Comparison of ENCODE assay signal across 9 cellular contexts in the genomic region with DNA sequence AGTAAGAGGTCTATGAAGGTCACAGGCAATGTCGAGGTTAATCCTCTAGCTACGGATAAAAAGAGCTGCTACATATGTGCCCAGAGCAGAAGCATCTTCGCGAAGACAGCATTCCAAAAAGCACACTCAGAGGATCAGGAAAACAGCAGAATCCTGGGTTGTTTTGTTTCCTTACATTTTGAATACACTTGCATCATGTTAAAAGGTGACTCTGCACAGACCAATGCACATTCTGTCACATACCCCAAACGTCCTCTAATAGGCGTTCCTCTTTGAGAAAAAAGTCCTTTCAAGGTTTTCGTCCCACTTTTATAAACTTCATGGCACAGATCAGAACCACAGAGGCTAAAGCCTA. TPM values are rescaled to one million over a fixed set of nuclear protein-coding genes. Genes with fewer than 3 reads are reported as not detected.
DNase-seq lines count a peak whose midpoint lies in the region; ATAC-seq and TF ChIP-seq lines count a peak whose summit lies in the region.
"Had no signal": no experiment of that assay in that cellular context is flagged by ENCODE, and none has a peak within 500 bp of the region (broad histone marks: within the 10 kb centered on the region; RNA-seq: fewer than 3 reads in every experiment).

No MANE protein-coding gene starts in this region.

- TSS peak; percentile 60 for BruUV-seq in Calu3 (replicated peaks; lab: Mats Ljungman, UMichigan)

- H3K4me3 ChIP-seq in foreskin fibroblast (ENCODE audit: low read depth in 1 of 2, low read length in 2 of 2) (no peak overlapping the region), prostate gland (no peak overlapping the region)

- no peaks in the 10 kb centered on the region for H3K27me3 ChIP-seq in prostate gland (replicated peaks; ENCODE audit: insufficient read depth)

- H3K4me3 Mint-ChIP-seq in Calu3 (ENCODE audit: low read depth, unreplicated experiment) (peak overlapping the region; percentile 52), WTC11 (peak overlapping the region; percentile 25; the same call in 1 of the 2 replicates)

- H3K27ac Mint-ChIP-seq in Calu3 (ENCODE audit: unreplicated experiment) (peak overlapping the region; percentile 50), WTC11 (peak overlapping the region; percentile 98)

- intact Hi-C loops in Calu3 (cut with micrococcal nuclease; ENCODE audit: unreplicated experiment) = loop anchor here (1.0 kb wide), 1 partner anchor 9 kb away; no protein-coding TSS in a partner anchor
- intact Hi-C loops in prostate gland (cut with DNase I) = no loop called here

- 22% methylated on average over 7 of the region's 7 CpGs for WGBS in prostate gland

- H3K4me1 Mint-ChIP-seq in Calu3 (ENCODE audit: low read depth, unreplicated experiment) = peaks cover 61% of the 10 kb centered on the region
- peaks cover 68% of the 10 kb centered on the region for H3K4me1 Mint-ChIP-seq in WTC11

- no peaks in the 10 kb centered on the region for H3K9me3 ChIP-seq in prostate gland

- H3K36me3 ChIP-seq in prostate gland = no peaks in the 10 kb centered on the region

- H3K4me1 ChIP-seq in prostate gland (replicated peaks) = peaks cover 12% of the 10 kb centered on the region

- H3K9me3 Mint-ChIP-seq in Calu3 (ENCODE audit: low read depth, unreplicated experiment) = no peaks in the 10 kb centered on the region
- peaks cover 2% of the 10 kb centered on the region; the same call in 1 of the 2 replicates for H3K9me3 Mint-ChIP-seq in WTC11

- POLR2A ChIA-PET in WTC11 (lab: Charles Lee) = interaction anchor here (1.2 kb wide), 1 partner anchor 9 kb away, joined by 5 read pairs; no protein-coding TSS in a partner anchor

- no peaks in the 10 kb centered on the region for H3K36me3 Mint-ChIP-seq in Calu3 (ENCODE audit: insufficient read depth, unreplicated experiment)
- H3K36me3 Mint-ChIP-seq in WTC11 = peaks cover 4% of the 10 kb centered on the region

- DNase-seq in Calu3 (no peak), WTC11 (ENCODE audit: low spot score) (no peak), foreskin fibroblast (peak; percentile 55 to 78), prostate gland (ENCODE audit: low spot score) (no peak), kidney glomerular epithelial cell (lab: John Stamatoyannopoulos, UW) (no peak), DMS79 (lab: John Stamatoyannopoulos, UW) (no peak)
- DNase-seq: stimulated activated CD4-positive, alpha-beta T cell treated with anti-CD3 and anti-CD28 coated beads, Interleukin-2, amount 100 ng/mL, for 24 hours had no signal

- peak overlapping the region; percentile 35 to 65 for H3K27ac ChIP-seq in prostate gland

- CTCF ChIA-PET in Calu3 (lab: Charles Lee) (interaction anchor here (1.4 to 1.5 kb wide), 2 partner anchors 10 to 23 kb away, joined by 4 to 11 read pairs; no protein-coding TSS in a partner anchor), WTC11 (lab: Charles Lee) (interaction anchor here (0.6 to 1.5 kb wide), 5 partner anchors 24 to 256 kb away, joined by 3 to 5 read pairs (median 3); partner anchors contain the start of gene VGLL4)

- no peak for TF ChIP-seq POLR2A in prostate gland (IDR thresholded peaks at IDR 0.05)

- no peak for ATAC-seq in WTC11
- no peak for ATAC-seq in GM19324 (IDR thresholded peaks at IDR 0.05; ENCODE audit: low FRiP score, unreplicated experiment)
- no peak for ATAC-seq in GM18517 (IDR thresholded peaks at IDR 0.05; ENCODE audit: unreplicated experiment)

- TF ChIP-seq CTCF in Calu3 (IDR thresholded peaks at IDR 0.05; ENCODE audit: unreplicated experiment) (no peak), WTC11 (IDR thresholded peaks at IDR 0.05) (no peak), foreskin fibroblast (IDR thresholded peaks at IDR 0.05; ENCODE audit: low read depth, low read length) (no peak), prostate gland (IDR thresholded peaks at IDR 0.05) (no peak)

- no peaks in the 10 kb centered on the region for H3K27me3 Mint-ChIP-seq in Calu3 (ENCODE audit: unreplicated experiment)
- H3K27me3 Mint-ChIP-seq in WTC11 (ENCODE audit: low read depth) = no peaks in the 10 kb centered on the region

TF ChIP-seq in WTC11, 78 proteins besides CTCF, POLR2A, EP300 and RAD21:
- TF ChIP-seq, protein P1, sequence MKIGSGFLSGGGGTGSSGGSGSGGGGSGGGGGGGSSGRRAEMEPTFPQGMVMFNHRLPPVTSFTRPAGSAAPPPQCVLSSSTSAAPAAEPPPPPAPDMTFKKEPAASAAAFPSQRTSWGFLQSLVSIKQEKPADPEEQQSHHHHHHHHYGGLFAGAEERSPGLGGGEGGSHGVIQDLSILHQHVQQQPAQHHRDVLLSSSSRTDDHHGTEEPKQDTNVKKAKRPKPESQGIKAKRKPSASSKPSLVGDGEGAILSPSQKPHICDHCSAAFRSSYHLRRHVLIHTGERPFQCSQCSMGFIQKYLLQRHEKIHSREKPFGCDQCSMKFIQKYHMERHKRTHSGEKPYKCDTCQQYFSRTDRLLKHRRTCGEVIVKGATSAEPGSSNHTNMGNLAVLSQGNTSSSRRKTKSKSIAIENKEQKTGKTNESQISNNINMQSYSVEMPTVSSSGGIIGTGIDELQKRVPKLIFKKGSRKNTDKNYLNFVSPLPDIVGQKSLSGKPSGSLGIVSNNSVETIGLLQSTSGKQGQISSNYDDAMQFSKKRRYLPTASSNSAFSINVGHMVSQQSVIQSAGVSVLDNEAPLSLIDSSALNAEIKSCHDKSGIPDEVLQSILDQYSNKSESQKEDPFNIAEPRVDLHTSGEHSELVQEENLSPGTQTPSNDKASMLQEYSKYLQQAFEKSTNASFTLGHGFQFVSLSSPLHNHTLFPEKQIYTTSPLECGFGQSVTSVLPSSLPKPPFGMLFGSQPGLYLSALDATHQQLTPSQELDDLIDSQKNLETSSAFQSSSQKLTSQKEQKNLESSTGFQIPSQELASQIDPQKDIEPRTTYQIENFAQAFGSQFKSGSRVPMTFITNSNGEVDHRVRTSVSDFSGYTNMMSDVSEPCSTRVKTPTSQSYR (CRISPR knock-in tag; IDR thresholded peaks at IDR 0.05) = no peak
- no peak for TF ChIP-seq FOXP1 (CRISPR knock-in tag; IDR thresholded peaks at IDR 0.05; ENCODE audit: borderline replicate concordance)
- TF ChIP-seq, protein P2, sequence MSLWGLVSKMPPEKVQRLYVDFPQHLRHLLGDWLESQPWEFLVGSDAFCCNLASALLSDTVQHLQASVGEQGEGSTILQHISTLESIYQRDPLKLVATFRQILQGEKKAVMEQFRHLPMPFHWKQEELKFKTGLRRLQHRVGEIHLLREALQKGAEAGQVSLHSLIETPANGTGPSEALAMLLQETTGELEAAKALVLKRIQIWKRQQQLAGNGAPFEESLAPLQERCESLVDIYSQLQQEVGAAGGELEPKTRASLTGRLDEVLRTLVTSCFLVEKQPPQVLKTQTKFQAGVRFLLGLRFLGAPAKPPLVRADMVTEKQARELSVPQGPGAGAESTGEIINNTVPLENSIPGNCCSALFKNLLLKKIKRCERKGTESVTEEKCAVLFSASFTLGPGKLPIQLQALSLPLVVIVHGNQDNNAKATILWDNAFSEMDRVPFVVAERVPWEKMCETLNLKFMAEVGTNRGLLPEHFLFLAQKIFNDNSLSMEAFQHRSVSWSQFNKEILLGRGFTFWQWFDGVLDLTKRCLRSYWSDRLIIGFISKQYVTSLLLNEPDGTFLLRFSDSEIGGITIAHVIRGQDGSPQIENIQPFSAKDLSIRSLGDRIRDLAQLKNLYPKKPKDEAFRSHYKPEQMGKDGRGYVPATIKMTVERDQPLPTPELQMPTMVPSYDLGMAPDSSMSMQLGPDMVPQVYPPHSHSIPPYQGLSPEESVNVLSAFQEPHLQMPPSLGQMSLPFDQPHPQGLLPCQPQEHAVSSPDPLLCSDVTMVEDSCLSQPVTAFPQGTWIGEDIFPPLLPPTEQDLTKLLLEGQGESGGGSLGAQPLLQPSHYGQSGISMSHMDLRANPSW (CRISPR knock-in tag; conservative IDR thresholded peaks at IDR 0.05; ENCODE audit: low read depth) = no peak
- TF ChIP-seq NFYB (CRISPR knock-in tag; conservative IDR thresholded peaks at IDR 0.05; ENCODE audit: low read depth) = no peak
- TF ChIP-seq TEAD4 (CRISPR knock-in tag; IDR thresholded peaks at IDR 0.05) = no peak
- TF ChIP-seq, protein P3, sequence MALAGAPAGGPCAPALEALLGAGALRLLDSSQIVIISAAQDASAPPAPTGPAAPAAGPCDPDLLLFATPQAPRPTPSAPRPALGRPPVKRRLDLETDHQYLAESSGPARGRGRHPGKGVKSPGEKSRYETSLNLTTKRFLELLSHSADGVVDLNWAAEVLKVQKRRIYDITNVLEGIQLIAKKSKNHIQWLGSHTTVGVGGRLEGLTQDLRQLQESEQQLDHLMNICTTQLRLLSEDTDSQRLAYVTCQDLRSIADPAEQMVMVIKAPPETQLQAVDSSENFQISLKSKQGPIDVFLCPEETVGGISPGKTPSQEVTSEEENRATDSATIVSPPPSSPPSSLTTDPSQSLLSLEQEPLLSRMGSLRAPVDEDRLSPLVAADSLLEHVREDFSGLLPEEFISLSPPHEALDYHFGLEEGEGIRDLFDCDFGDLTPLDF (CRISPR knock-in tag; IDR thresholded peaks at IDR 0.05) = no peak
- TF ChIP-seq TP53 (CRISPR knock-in tag; IDR thresholded peaks at IDR 0.05) = no peak
- no peak for TF ChIP-seq CREM (CRISPR knock-in tag; IDR thresholded peaks at IDR 0.05)
- no peak for TF ChIP-seq OVOL2 (CRISPR knock-in tag; IDR thresholded peaks at IDR 0.05; ENCODE audit: borderline replicate concordance)
- TF ChIP-seq E2F5 (CRISPR knock-in tag; IDR thresholded peaks at IDR 0.05) = no peak
- no peak for TF ChIP-seq SMAD3 (CRISPR knock-in tag; IDR thresholded peaks at IDR 0.05; ENCODE audit: borderline replicate concordance)
TF ChIP-seq in WTC11: peak in this region for 0.

RNA-seq across cellular contexts. Expression of gene VGLL4, which starts 52.7 kb away (rescaled TPM):
- total RNA-seq in Calu3 (2022) = 49.1 and 51.3 TPM in 2 replicates
- 42.2 to 43.8 TPM (median 43.0 TPM) in 3 replicates for total RNA-seq in WTC11 (2021)
- total RNA-seq in prostate gland = 100 to 1,000 TPM in 1 of 2 donors, 10 to 100 TPM in 1; 87.2 to 203 TPM

Comparison
In these comparisons a context has a peak if more than half of its experiments do, and no peak if none do; other contexts are left out.
1. DNase-seq: peak in foreskin fibroblast (2 of 2); none in Calu3 (single experiment), WTC11 (single experiment), prostate gland (single experiment), kidney glomerular epithelial cell (single experiment) and DMS79 (single experiment).